ENCODE assay signal across 12 cellular contexts in the genomic region with DNA sequence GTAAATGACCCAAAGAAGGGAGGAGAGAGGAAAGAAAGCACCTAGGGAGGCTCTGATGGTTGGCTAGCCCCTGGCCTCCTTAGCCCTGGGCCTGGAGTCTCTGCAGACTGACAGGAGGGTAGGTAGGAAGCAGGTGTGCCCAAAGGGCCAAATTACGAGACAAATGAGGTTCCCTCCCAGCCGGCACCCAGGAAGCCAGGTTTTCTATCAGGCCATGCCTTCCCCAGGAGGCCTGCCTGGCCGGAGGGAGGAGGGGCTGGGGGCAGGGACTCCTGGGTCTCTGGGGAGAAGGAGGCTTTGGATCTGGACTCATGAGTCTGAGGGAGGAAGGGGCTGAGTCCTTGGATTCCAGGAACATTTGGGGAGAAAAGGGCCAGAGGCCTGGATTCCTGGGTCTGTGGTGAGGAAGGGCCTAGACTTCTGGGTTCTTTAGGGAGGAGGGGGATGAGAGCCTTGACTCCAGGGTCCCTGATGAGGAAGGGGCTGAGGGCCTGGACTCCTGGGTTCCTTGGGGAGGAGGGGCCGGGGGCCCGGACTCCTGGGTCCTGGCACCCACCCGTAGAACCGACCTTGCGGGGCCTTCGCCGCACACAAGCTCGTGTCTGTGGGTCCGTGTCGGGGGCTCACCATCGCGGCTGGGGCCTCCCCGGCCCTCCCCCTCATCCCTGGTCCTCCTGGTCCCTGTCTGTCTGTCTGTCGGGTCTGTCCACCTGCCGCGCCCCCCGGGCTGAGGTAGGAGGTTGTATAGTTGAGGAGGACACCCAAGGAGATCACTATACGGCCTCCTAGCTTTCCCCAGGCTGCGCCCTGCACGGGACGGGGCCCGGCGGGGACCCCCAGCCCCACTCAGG. TPM values are rescaled to one million over a fixed set of nuclear protein-coding genes. Genes with fewer than 3 reads are reported as not detected.
A peak's percentile ranks its signal among the peaks of the same experiment; 100 is the strongest.
DNase-seq lines count a peak whose midpoint lies in the region; ATAC-seq and TF ChIP-seq lines count a peak whose summit lies in the region.
"Had no signal": no experiment of that assay in that cellular context is flagged by ENCODE, and none has a peak within 500 bp of the region (broad histone marks: within the 10 kb centered on the region; RNA-seq: fewer than 3 reads in every experiment).

No MANE protein-coding gene starts in this region.

- DNase-seq in AG10803 (ENCODE audit: low read depth) (no peak), RPMI8226 (peak; percentile 17), fibroblast of mammary gland (ENCODE audit: low read depth) (no peak), posterior vena cava (ENCODE audit: low spot score) (peak; percentile 83), SKM-1 treated with dmso at 0.1 percent for 144 hours (lab: John Stamatoyannopoulos, UW; ENCODE audit: unreplicated experiment) (no peak), NCI-H2029 (lab: John Stamatoyannopoulos, UW) (no peak)
- no peak for DNase-seq in stimulated activated naive CD4-positive, alpha-beta T cell treated with Interleukin-2 at 50 U/mL for 16 hours (lab: John Stamatoyannopoulos, UW)
- DNase-seq: activated effector memory CD4-positive, alpha-beta T cell treated with anti-CD3 and anti-CD28 coated beads, Interleukin-2, amount 50 U/mL, for 16 hours; COR-L47; NCI-H526 treated with DMSO at 0.1 percent for 48 hours had no signal

- no peak for TF ChIP-seq CTCF in AG10803 (conservative IDR thresholded peaks at IDR 0.05; ENCODE audit: low read length)
- TF ChIP-seq CTCF in fibroblast of mammary gland (conservative IDR thresholded peaks at IDR 0.05; ENCODE audit: control insufficient read depth, insufficient read depth, low read depth, low read length): no peak

- no peak for ATAC-seq in GM21737 (IDR thresholded peaks at IDR 0.05; ENCODE audit: unreplicated experiment)
- ATAC-seq: natural killer cell treated with Interleukin-12 subunit alpha and Interleukin-12 subunit beta and Interleukin-15 and Interleukin-18, amount 100 ng/mL, for 72 hours had no signal

- intact Hi-C loops in posterior vena cava (cut with DNase I): no loop called here

- H3K4me3 ChIP-seq in AG10803 (ENCODE audit: low read length): peak overlapping the region; percentile 98
- H3K4me3 ChIP-seq in fibroblast of mammary gland (ENCODE audit: control insufficient read depth, low read depth, low read length): peak overlapping the region; percentile 86

RNA-seq across cellular contexts. Expression of a gene that starts 0.8 kb away (rescaled TPM):
- total RNA-seq in posterior vena cava: 10 to 100 TPM; 22.7 to 22.9 TPM

RNA-seq across cellular contexts. Expression of a gene that starts 31.5 kb away (rescaled TPM):
- total RNA-seq in posterior vena cava: 1 to 10 TPM; 3.8 to 6.7 TPM
- total RNA-seq: natural killer cell treated with Interleukin-12 subunit alpha and Interleukin-12 subunit beta and Interleukin-15 and Interleukin-18, amount 100 ng/mL, for 72 hours had no signal

RNA-seq across cellular contexts. Expression of a gene that starts 45.7 kb away (rescaled TPM):
- 10 to 100 TPM in 1 of 2 donors, 1 to 10 TPM in 1; 4.8 to 10.3 TPM for total RNA-seq in posterior vena cava
- total RNA-seq: natural killer cell treated with Interleukin-12 subunit alpha and Interleukin-12 subunit beta and Interleukin-15 and Interleukin-18, amount 100 ng/mL, for 72 hours had no signal

RNA-seq across cellular contexts. Expression of a gene that starts 59.4 kb away (rescaled TPM):
- total RNA-seq in posterior vena cava: 10 to 100 TPM; 24.0 to 38.3 TPM

Comparison
In these comparisons a context has a peak if more than half of its experiments do, and no peak if none do; other contexts are left out.
1. DNase-seq: peak in RPMI8226 (single experiment) and posterior vena cava (single experiment); none in AG10803 (single experiment), fibroblast of mammary gland (single experiment), stimulated activated naive CD4-positive, alpha-beta T cell treated with Interleukin-2 at 50 U/mL for 16 hours (single experiment), SKM-1 treated with dmso at 0.1 percent for 144 hours (single experiment) and NCI-H2029 (single experiment).